Comparison of ENCODE assay signal across 17 cellular contexts in the genomic region with DNA sequence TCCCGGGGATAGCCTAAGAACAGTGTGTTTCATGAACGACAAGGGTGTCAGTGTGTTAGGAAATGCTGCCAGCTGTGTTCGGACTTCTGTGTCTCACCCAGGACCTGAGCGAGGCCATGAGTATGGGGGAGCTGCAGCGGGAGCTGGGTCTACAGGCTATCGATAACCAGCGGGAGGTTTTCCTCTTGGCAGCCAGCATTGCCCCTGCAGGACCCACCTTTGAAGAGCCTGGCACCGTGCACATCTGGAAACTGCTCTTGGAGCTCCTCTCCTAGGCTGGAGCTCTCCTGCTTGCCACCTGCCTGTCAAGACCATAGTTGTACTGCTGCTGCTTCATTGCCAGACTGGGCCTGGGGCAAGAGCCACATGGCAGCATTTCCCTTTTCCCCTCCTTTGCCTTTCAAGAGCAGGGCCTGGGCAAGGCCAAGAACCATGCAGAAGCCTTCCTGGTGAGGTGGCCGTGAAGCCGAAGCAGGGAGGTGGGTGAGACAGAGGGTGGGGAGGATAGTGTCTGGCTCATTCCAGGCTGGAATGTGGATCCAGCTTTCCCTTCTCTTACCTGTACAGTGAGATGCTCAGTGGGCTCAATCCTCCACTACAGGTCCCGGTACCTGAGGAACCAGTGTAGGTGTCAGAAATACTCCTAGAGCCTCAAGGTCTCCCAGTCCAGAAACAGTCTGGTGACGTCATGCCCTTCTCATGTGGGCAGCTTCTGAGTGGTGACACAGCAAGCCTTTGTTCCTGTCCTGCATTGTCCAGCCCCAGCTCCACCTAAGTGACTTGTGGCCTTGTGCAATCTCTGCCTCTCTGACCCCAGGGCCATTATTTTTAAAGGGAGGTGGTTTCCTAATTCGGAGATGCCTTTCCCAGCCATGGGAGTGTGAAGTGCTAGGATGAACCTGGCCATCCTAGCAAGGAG. TPM values are rescaled to one million over a fixed set of nuclear protein-coding genes. Genes with fewer than 3 reads are reported as not detected.
DNase-seq lines count a peak whose midpoint lies in the region; ATAC-seq and TF ChIP-seq lines count a peak whose summit lies in the region.
"Had no signal": no experiment of that assay in that cellular context is flagged by ENCODE, and none has a peak within 500 bp of the region (broad histone marks: within the 10 kb centered on the region; RNA-seq: fewer than 3 reads in every experiment).

No MANE protein-coding gene starts in this region.

- ATAC-seq in HCT116, result peak; percentile 55
- ATAC-seq: natural killer cell had no signal

- no peaks in the 10 kb centered on the region for H4K20me1 ChIP-seq in HCT116 (ENCODE audit: insufficient read depth)

- WGBS in adrenal gland, 4 donors, result 77 to 84% (median 82%) methylated on average over 10 to 13 of the region's 13 CpGs

- no peaks in the 10 kb centered on the region for H3K36me3 ChIP-seq in HCT116 (ENCODE audit: control insufficient read depth in 1 of 2, insufficient read depth in 2 of 2, low read length in 2 of 2)
- H3K36me3 ChIP-seq in adrenal gland (replicated peaks in 1 of 2), result peaks cover 0 to 16% of the 10 kb centered on the region in 2 donors
- H3K36me3 ChIP-seq: colonic mucosa had no signal

- intact Hi-C loops in HCT116 (cut with micrococcal nuclease) (no loop called here), adrenal gland (cut with DNase I) (no loop called here)

- POLR2A ChIA-PET in HCT116 (lab: Charles Lee), result interaction anchor here (1.7 kb wide), 1 partner anchor 10 kb away, joined by 5 read pairs; a partner anchor contains a TSS

- no peaks in the 10 kb centered on the region for H3K79me2 ChIP-seq in HCT116 (ENCODE audit: insufficient read depth, low read length)

- H3K9me2 ChIP-seq in HCT116 (ENCODE audit: insufficient read depth), result no peaks in the 10 kb centered on the region

- H3K9ac ChIP-seq in HCT116 (ENCODE audit: low read length), result no peak overlapping the region

- H3K27ac ChIP-seq in HCT116 (ENCODE audit: low read depth, low read length) (no peak overlapping the region), adrenal gland (peak overlapping the region in 2 of 5 donors; percentile 30 to 71), temporal lobe (ENCODE audit: low read depth, low read length) (peak overlapping the region; percentile 13)
- H3K27ac ChIP-seq: colonic mucosa had no signal

- H3K9me3 ChIP-seq in HCT116 (ENCODE audit: control insufficient read depth in 1 of 2, insufficient read depth in 1 of 2, low read depth in 1 of 2, low read length in 2 of 2) (no peaks in the 10 kb centered on the region), adrenal gland (replicated peaks in 1 of 3) (no peaks in the 10 kb centered on the region)
- H3K9me3 ChIP-seq: ascending aorta, colonic mucosa had no signal

- H3K4me3 ChIP-seq in HCT116 (replicated peaks in 1 of 2; ENCODE audit: low read depth in 1 of 2, low read length in 2 of 2) (no peak overlapping the region), adrenal gland (no peak overlapping the region)
- H3K4me3 ChIP-seq: ascending aorta, colonic mucosa, lung had no signal

- RAD21 ChIA-PET in HCT116 (lab: Charles Lee; ENCODE audit: low non-redundant PET in 1 of 2, low total read pairs in 2 of 2, uncharacterized antibody in 2 of 2, unreplicated experiment in 2 of 2), result no interaction called here

- TF ChIP-seq POLR2A in HCT116 (IDR thresholded peaks at IDR 0.05; ENCODE audit: borderline replicate concordance, extremely low read depth, insufficient read depth, insufficient read length) (no peak), adrenal gland (IDR thresholded peaks at IDR 0.05) (no peak)

- no peak overlapping the region for H2AFZ ChIP-seq in HCT116 (ENCODE audit: low read depth, low read length, poor library complexity, severe bottlenecking)

- CTCF ChIA-PET in HCT116 (lab: Charles Lee), result no interaction called here

- no TSS peak for BruUV-seq in HCT116 (replicated peaks; lab: Mats Ljungman, UMichigan)

- H3K27me3 ChIP-seq in HCT116 (ENCODE audit: insufficient read depth, low read length) (no peaks in the 10 kb centered on the region), adrenal gland (no peaks in the 10 kb centered on the region)
- H3K27me3 ChIP-seq: ascending aorta, colonic mucosa had no signal

- TF ChIP-seq CTCF in HCT116 (IDR thresholded peaks at IDR 0.05 in 2 of 3, conservative IDR thresholded peaks at IDR 0.05 in 1 of 3; ENCODE audit: borderline replicate concordance in 1 of 3, insufficient read depth in 1 of 3, low read depth in 2 of 3, low read length in 2 of 3) (no peak), adrenal gland (IDR thresholded peaks at IDR 0.05) (no peak)

- DNase-seq in HCT116 (ENCODE audit: low read depth, low spot score) (no peak), adrenal gland (peak; percentile 52 to 83 (median 75)), medulla oblongata (ENCODE audit: extremely low spot score) (peak; percentile 50), Ammon's horn (ENCODE audit: low spot score) (no peak), NCI-H1417 (lab: John Stamatoyannopoulos, UW) (no peak), NCI-H187 treated with DMSO at 0.1 percent for 48 hours (lab: John Stamatoyannopoulos, UW) (no peak)
- DNase-seq: activated CD4-positive, CD25-positive, alpha-beta regulatory T cell; activated gamma-delta T cell; colonic mucosa; DMS153; HFFc6; MV-4-11; natural killer cell; RPMI8226 had no signal

- H3K4me1 ChIP-seq in HCT116 (ENCODE audit: control insufficient read depth in 1 of 2, insufficient read depth in 2 of 2, low read length in 2 of 2) (peaks cover 12 to 21% of the 10 kb centered on the region in 2 experiments), adrenal gland (replicated peaks in 1 of 2) (peaks cover 13 to 16% of the 10 kb centered on the region in 2 donors)
- H3K4me1 ChIP-seq: ascending aorta, colonic mucosa had no signal

- no peak for TF ChIP-seq RAD21 in HCT116 (IDR thresholded peaks at IDR 0.05; ENCODE audit: low read depth)

- H3K4me2 ChIP-seq in HCT116 (ENCODE audit: low read length), result no peak overlapping the region

TF ChIP-seq in HCT116, 20 proteins besides CTCF, POLR2A, EP300 and RAD21:
- TF ChIP-seq CEBPB (IDR thresholded peaks at IDR 0.05; ENCODE audit: low read depth), result peak; percentile 69
- no peak for TF ChIP-seq POLR2AphosphoS5 (IDR thresholded peaks at IDR 0.05; ENCODE audit: low read depth, low read length)
- TF ChIP-seq, protein P1, sequence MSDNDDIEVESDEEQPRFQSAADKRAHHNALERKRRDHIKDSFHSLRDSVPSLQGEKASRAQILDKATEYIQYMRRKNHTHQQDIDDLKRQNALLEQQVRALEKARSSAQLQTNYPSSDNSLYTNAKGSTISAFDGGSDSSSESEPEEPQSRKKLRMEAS (IDR thresholded peaks at IDR 0.05), result 0 out of 2 replicates have a peak, but pooled peaks have one; percentile 17

RNA-seq across cellular contexts. Expression of a gene that starts 6.6 kb away (rescaled TPM):
- total RNA-seq in HCT116 (2021; ENCODE audit: unreplicated experiment) (0.05 TPM), adrenal gland (1 to 10 TPM; 1.6 to 8.8 (median 2.8) TPM), temporal lobe (63.9 TPM)
- 0.01 TPM in 2 replicates for polyA plus RNA-seq in HCT116 (2012)
- 1 to 10 TPM; 1.9 to 6.1 (median 3.5) TPM for polyA plus RNA-seq in adrenal gland

RNA-seq across cellular contexts. Expression of a gene that starts 10.3 kb away (rescaled TPM):
- total RNA-seq in HCT116 (2021; ENCODE audit: unreplicated experiment) (99.0 TPM), adrenal gland (100 to 1,000 TPM in 6 of 8 donors, 10 to 100 TPM in 2; 90.9 to 127 (median 108) TPM), temporal lobe (76.7 TPM)
- 75.5 and 78.2 TPM in 2 replicates for polyA plus RNA-seq in HCT116 (2012)
- polyA plus RNA-seq in adrenal gland, result 10 to 100 TPM; 52.9 to 86.4 (median 61.8) TPM

RNA-seq across cellular contexts. Expression of a gene that starts 16.5 kb away (rescaled TPM):
- total RNA-seq in HCT116 (2021; ENCODE audit: unreplicated experiment) (67.1 TPM), adrenal gland (10 to 100 TPM in 4 of 8 donors, 1 to 10 TPM in 4; 6.2 to 53.3 (median 13.8) TPM), temporal lobe (5.7 TPM)
- polyA plus RNA-seq in HCT116 (2012), result 53.0 and 55.4 TPM in 2 replicates
- polyA plus RNA-seq in adrenal gland, result 10 to 100 TPM; 49.5 to 62.1 (median 57.0) TPM
- total RNA-seq: ascending aorta had no signal

RNA-seq across cellular contexts. Expression of a gene that starts 16.7 kb away (rescaled TPM):
- total RNA-seq in HCT116 (2021; ENCODE audit: unreplicated experiment) (130 TPM), adrenal gland (100 to 1,000 TPM; 138 to 262 (median 197) TPM), temporal lobe (18.4 TPM)
- 142 and 187 TPM in 2 replicates for polyA plus RNA-seq in HCT116 (2012)
- 100 to 1,000 TPM; 112 to 492 (median 244) TPM for polyA plus RNA-seq in adrenal gland

RNA-seq across cellular contexts. Expression of a gene that starts 44.5 kb away (rescaled TPM):
- total RNA-seq in HCT116 (2021; ENCODE audit: unreplicated experiment) (58.6 TPM), adrenal gland (100 to 1,000 TPM; 129 to 198 (median 158) TPM), temporal lobe (42.3 TPM)
- 63.3 and 67.8 TPM in 2 replicates for polyA plus RNA-seq in HCT116 (2012)
- 100 to 1,000 TPM; 118 to 299 (median 262) TPM for polyA plus RNA-seq in adrenal gland

Comparison
In these comparisons a context has a peak if more than half of its experiments do, and no peak if none do; other contexts are left out.
1. DNase-seq: peak in adrenal gland (7 of 7) and medulla oblongata (single experiment); none in HCT116 (single experiment), Ammon's horn (single experiment), NCI-H1417 (0 of 3) and NCI-H187 treated with DMSO at 0.1 percent for 48 hours (single experiment).